8 cellular contexts compared by ENCODE assay signal in the genomic region with DNA sequence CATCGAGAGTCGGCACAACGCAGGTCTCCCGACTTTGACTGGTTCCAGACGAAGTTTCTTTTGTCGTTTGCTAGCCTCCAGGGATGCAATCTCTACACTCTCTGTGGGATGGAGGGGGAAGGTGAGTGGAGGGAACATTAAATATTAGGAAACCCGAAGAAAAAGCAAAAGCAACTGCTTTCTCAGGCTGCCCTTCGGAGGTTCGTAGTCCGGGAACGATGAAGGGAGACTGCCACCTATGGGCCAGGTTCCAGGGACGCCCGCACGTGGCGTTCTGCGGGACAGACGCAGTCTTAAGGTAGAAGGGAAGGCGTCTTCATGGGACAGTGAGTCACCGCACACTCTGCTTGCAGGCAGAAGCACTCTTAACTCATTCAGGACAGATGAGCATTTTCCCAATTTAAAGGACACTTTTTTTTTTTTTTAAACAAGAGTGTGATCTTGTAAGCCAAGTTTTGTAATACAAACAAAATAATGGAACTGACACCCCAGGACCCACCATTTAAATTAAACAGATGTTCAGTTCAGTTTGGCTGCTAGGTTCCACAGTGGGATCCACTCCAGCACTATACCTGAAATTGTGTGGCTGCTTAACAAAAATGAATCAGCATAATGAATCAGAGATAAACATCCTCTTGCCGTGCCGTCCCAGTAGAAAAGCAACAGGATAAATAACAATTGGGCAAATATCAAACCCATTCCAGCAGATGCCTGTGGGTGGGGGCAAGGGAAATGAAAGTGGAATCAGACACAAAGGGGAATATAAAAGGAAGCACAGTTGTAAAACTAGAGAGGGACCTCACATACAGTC.
DNase-seq lines count a peak whose midpoint lies in the region; ATAC-seq and TF ChIP-seq lines count a peak whose summit lies in the region.

No MANE protein-coding gene starts in this region.

- H3K4me1 ChIP-seq in aorta (ENCODE audit: control insufficient read depth in 1 of 2, insufficient read depth in 2 of 2, low read length in 2 of 2) = no peaks in the 10 kb centered on the region

- peak; percentile 86 for TF ChIP-seq CTCF in AG09319 (IDR thresholded peaks at IDR 0.05; ENCODE audit: low read depth, low read length)
- peak; percentile 66 for TF ChIP-seq CTCF in GM20000 (IDR thresholded peaks at IDR 0.05; ENCODE audit: extremely low read depth, missing control alignments)

- H3K4me3 ChIP-seq in aorta (ENCODE audit: low read length in 2 of 2) = no peak overlapping the region

- H3K27ac ChIP-seq in aorta (ENCODE audit: low read depth in 1 of 2, low read length in 2 of 2) = no peak overlapping the region

- peak; percentile 91 for ATAC-seq in aorta (ENCODE audit: low FRiP score)

- 1% methylated on average over 21 of the region's 21 CpGs for WGBS in aorta, 2 donors

- DNase-seq in AG09319 (ENCODE audit: extremely low read depth, low read depth) = peak; percentile 56
- peak; percentile 78 for DNase-seq in GM20000 (ENCODE audit: low spot score)
- DNase-seq in NCI-H1105 (lab: John Stamatoyannopoulos, UW) = peak; percentile 41
- peak; percentile 71 for DNase-seq in T1000 (lab: John Stamatoyannopoulos, UW)
- DNase-seq in astrocyte of the hippocampus (ENCODE audit: low read depth, low spot score) = peak; percentile 91
- DNase-seq in hippocampal formation (lab: John Stamatoyannopoulos, UW) = peak; percentile 51 to 68
- DNase-seq in retina = peak; percentile 77
- DNase-seq in aorta = peak; percentile 88 to 93

- H3K9me3 ChIP-seq in aorta (ENCODE audit: control insufficient read depth, low read length) = no peaks in the 10 kb centered on the region

- H3K36me3 ChIP-seq in aorta (ENCODE audit: control insufficient read depth in 1 of 2, insufficient read depth in 2 of 2, low read length in 1 of 2) = no peaks in the 10 kb centered on the region

- intact Hi-C loops in aorta (cut with DNase I) = loop anchor here (5.0 to 10.0 kb wide), 6 partner anchors 50 to 292 kb away; no protein-coding TSS in a partner anchor

- no peaks in the 10 kb centered on the region for H3K27me3 ChIP-seq in aorta (ENCODE audit: control insufficient read depth in 1 of 2, insufficient read depth in 2 of 2, low read length in 1 of 2)

Comparison
In these comparisons a context has a peak if more than half of its experiments do, and no peak if none do; other contexts are left out.
1. DNase-seq: peak in every context shown above with its lines; median percentile 91 in astrocyte of the hippocampus; 90 in aorta; 78 in GM20000; 77 in retina; 71 in T1000; 60 in hippocampal formation; 56 in AG09319; 41 in NCI-H1105.